In the genomic region with DNA sequence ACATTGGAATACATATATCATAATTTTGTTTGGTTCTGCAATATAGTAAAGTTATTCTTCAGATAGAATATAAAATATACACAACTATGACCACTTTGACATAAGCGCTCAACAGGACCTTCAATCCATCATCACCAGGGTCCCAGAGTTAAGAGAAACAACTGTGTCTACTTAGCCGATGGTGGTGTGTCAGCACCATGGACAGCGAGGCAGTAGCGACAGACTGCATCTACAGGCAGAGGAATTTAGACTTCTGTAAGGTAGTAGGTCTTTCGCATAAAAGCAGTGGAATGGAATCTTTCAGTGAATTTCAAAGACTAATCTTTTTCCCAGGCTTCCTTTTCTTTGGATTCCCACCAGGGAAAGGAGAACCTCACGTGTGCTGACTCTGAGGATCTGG, we compare ENCODE assay signal across 8 cellular contexts. TPM values are rescaled to one million over a fixed set of nuclear protein-coding genes. Genes with fewer than 3 reads are reported as not detected.
DNase-seq lines count a peak whose midpoint lies in the region; ATAC-seq and TF ChIP-seq lines count a peak whose summit lies in the region.

No MANE protein-coding gene starts in this region.

- no peak overlapping the region for H3K4me3 ChIP-seq in AG10803 (ENCODE audit: low read length)
- H3K4me3 ChIP-seq in adipocyte (ENCODE audit: low read length): no peak overlapping the region
- no peak overlapping the region for H3K4me3 ChIP-seq in left lung

- intact Hi-C loops in left lung (cut with DNase I): no loop called here

- H3K36me3 ChIP-seq in adipocyte (ENCODE audit: control insufficient read depth, insufficient read depth, low read length, severe bottlenecking) (no peaks in the 10 kb centered on the region), left lung (no peaks in the 10 kb centered on the region)

- no peak overlapping the region for H3K27ac ChIP-seq in left lung

- H3K4me1 ChIP-seq in adipocyte (ENCODE audit: control insufficient read depth, insufficient read depth, low read length) (no peaks in the 10 kb centered on the region), left lung (no peaks in the 10 kb centered on the region)

- H3K9ac ChIP-seq in adipocyte (ENCODE audit: low read length): no peak overlapping the region

- TF ChIP-seq CTCF in AG10803 (conservative IDR thresholded peaks at IDR 0.05; ENCODE audit: low read length) (no peak), left lung (IDR thresholded peaks at IDR 0.05) (no peak)

- peak; percentile 37 for DNase-seq in AG10803 (ENCODE audit: low read depth)
- peak; percentile 58 for DNase-seq in LoVo (ENCODE audit: low spot score)
- peak; percentile 59 for DNase-seq in adipocyte (ENCODE audit: low read depth)
- peak in 1 of 2 donors; percentile 39 for DNase-seq in left lung
- DNase-seq in C1 segment of cervical spinal cord (lab: John Stamatoyannopoulos, UW): no peak

- ATAC-seq in left lung: peak; percentile 66
- ATAC-seq in GM21360 (IDR thresholded peaks at IDR 0.05; ENCODE audit: unreplicated experiment): no peak
- no peak for ATAC-seq in HG03159 (IDR thresholded peaks at IDR 0.05; ENCODE audit: unreplicated experiment)
- no peak for ATAC-seq in HG03442 (IDR thresholded peaks at IDR 0.05; ENCODE audit: unreplicated experiment)

- H3K27me3 ChIP-seq in adipocyte (replicated peaks; ENCODE audit: control insufficient read depth, insufficient read depth, low read length): peaks cover 17% of the 10 kb centered on the region
- H3K27me3 ChIP-seq in left lung: peaks cover 0 to 33% of the 10 kb centered on the region in 2 donors

- H3K9me3 ChIP-seq in adipocyte (ENCODE audit: control insufficient read depth, low read length) (no peaks in the 10 kb centered on the region), left lung (no peaks in the 10 kb centered on the region)

RNA-seq across cellular contexts. Expression of a gene that starts 20.5 kb away (rescaled TPM):
- 10 to 100 TPM; 63.1 to 80.1 TPM for total RNA-seq in left lung

Comparison
In these comparisons a context has a peak if more than half of its experiments do, and no peak if none do; other contexts are left out.
1. DNase-seq: peak in AG10803 (single experiment), LoVo (single experiment) and adipocyte (single experiment); none in C1 segment of cervical spinal cord (0 of 14).